In genomic region chr12:47306733-47307679, GRCh38 we compare ENCODE assay signal across 7 cellular contexts.
A peak's percentile ranks its signal among the peaks of the same experiment; 100 is the strongest.
DNase-seq lines count a peak whose midpoint lies in the region; ATAC-seq and TF ChIP-seq lines count a peak whose summit lies in the region.
"Not testable (repeated sequence)": the region's sequence is repeated elsewhere in the genome, so short reads cannot be mapped to it uniquely, and the experiment has no call there.

No MANE protein-coding gene starts in this region.

- H3K9me3 ChIP-seq in Panc1 (ENCODE audit: control insufficient read depth, insufficient read depth, low read depth, low read length): not testable (repeated sequence)

- not testable (repeated sequence) for H3K23ac ChIP-seq in mesendoderm (ENCODE audit: low read length)

- intact Hi-C loops in Panc1 (cut with micrococcal nuclease; ENCODE audit: unreplicated experiment): loop anchor here (2.0 to 5.0 kb wide), 2 partner anchors 225 to 270 kb away; no protein-coding TSS in a partner anchor
- intact Hi-C loops in activated CD8-positive, alpha-beta T cell treated with anti-CD3 and anti-CD28 coated beads for 36 hours (cut with micrococcal nuclease): loop anchor here (5.0 kb wide), 5 partner anchors 35 to 275 kb away; no protein-coding TSS in a partner anchor

- H3K27ac ChIP-seq in Panc1 (ENCODE audit: low read length): peak overlapping the region; percentile 31; the same call in 1 of the 2 replicates
- H3K27ac ChIP-seq in mesendoderm (ENCODE audit: low read depth, low read length): not testable (repeated sequence)

- CTCF ChIA-PET in Panc1 (lab: Charles Lee): interaction anchor here (0.5 to 1.0 kb wide), 3 partner anchors 223 to 309 kb away, joined by 4 to 5 read pairs (median 4); no protein-coding TSS in a partner anchor
- CTCF ChIA-PET in activated CD8-positive, alpha-beta T cell treated with anti-CD3 and anti-CD28 coated beads for 36 hours (lab: Charles Lee): interaction anchor here (0.8 to 2.6 kb wide), 24 partner anchors 10 to 285 kb away, joined by 3 to 18 read pairs (median 4); partner anchors contain the start of genes AMIGO2 and PCED1B

- not testable (repeated sequence) for H2BK120ac ChIP-seq in mesendoderm (ENCODE audit: low read depth, low read length)

- not testable (repeated sequence) for H3K27me3 Mint-ChIP-seq in activated CD8-positive, alpha-beta T cell treated with anti-CD3 and anti-CD28 coated beads for 36 hours; activated naive CD8-positive, alpha-beta T cell

- peaks cover 74% of the 10 kb centered on the region for H3K4me1 Mint-ChIP-seq in activated CD8-positive, alpha-beta T cell treated with anti-CD3 and anti-CD28 coated beads for 36 hours (ENCODE audit: low read depth)
- peaks cover 70% of the 10 kb centered on the region for H3K4me1 Mint-ChIP-seq in activated naive CD8-positive, alpha-beta T cell (ENCODE audit: low read depth)

- not testable (repeated sequence) for H3K4me3 ChIP-seq in Panc1 (ENCODE audit: low read depth in 2 of 2, low read length in 2 of 2); mesendoderm (ENCODE audit: low read length)

- H3K27ac Mint-ChIP-seq in activated CD8-positive, alpha-beta T cell treated with anti-CD3 and anti-CD28 coated beads for 36 hours: peak overlapping the region; percentile 95
- H3K27ac Mint-ChIP-seq in activated naive CD8-positive, alpha-beta T cell: peak overlapping the region; percentile 96

- not testable (repeated sequence) for TF ChIP-seq CTCF in Panc1 (IDR thresholded peaks at IDR 0.05); activated CD8-positive, alpha-beta T cell treated with anti-CD3 and anti-CD28 coated beads for 36 hours (IDR thresholded peaks at IDR 0.05)

- peak overlapping the region; percentile 53 for H2AK5ac ChIP-seq in mesendoderm (ENCODE audit: low read length)

- not testable (repeated sequence) for H3K4me1 ChIP-seq in Panc1 (ENCODE audit: control insufficient read depth, insufficient read depth, low read length); mesendoderm (ENCODE audit: control insufficient read depth, low read depth, low read length)

- peaks cover 71% of the 10 kb centered on the region for H3K36me3 Mint-ChIP-seq in activated CD8-positive, alpha-beta T cell treated with anti-CD3 and anti-CD28 coated beads for 36 hours (ENCODE audit: low read depth)
- peaks cover 32% of the 10 kb centered on the region for H3K36me3 Mint-ChIP-seq in activated naive CD8-positive, alpha-beta T cell

- not testable (repeated sequence) for DNase-seq in Panc1 (ENCODE audit: low read depth, low spot score); mesendoderm
- DNase-seq in activated CD8-positive, alpha-beta T cell treated with anti-CD3 and anti-CD28 coated beads for 36 hours: peak; percentile 84
- DNase-seq in stimulated activated CD4-positive, alpha-beta T cell treated with anti-CD3 and anti-CD28 coated beads, Interleukin-4, amount 100 ng/mL, for 4 hours: peak; percentile 59 to 84

- H3K4me3 Mint-ChIP-seq in activated CD8-positive, alpha-beta T cell treated with anti-CD3 and anti-CD28 coated beads for 36 hours: peak overlapping the region; percentile 75
- H3K4me3 Mint-ChIP-seq in activated naive CD8-positive, alpha-beta T cell: peak overlapping the region; percentile 94

- H3K36me3 ChIP-seq in Panc1 (ENCODE audit: control insufficient read depth, insufficient read depth, low read length); mesendoderm (ENCODE audit: control insufficient read depth, insufficient read depth, low read length): not testable (repeated sequence)

- in situ Hi-C loops in Panc1 (cut with HindIII; ENCODE audit: low pct_unique_long_range_greater_than_20kb, low sequenced_read_pairs): not testable (repeated sequence)

- H3K56ac ChIP-seq in mesendoderm (ENCODE audit: low read length): peak overlapping the region; percentile 71

- not testable (repeated sequence) for BruUV-seq in Panc1 (replicated peaks; lab: Mats Ljungman, UMichigan)

- peak overlapping the region; percentile 68 for H2BK5ac ChIP-seq in mesendoderm (ENCODE audit: low read length)

- no CpG with 5 or more reads among the region's 25 CpGs for WGBS in mesendoderm (ENCODE audit: extremely low coverage, insufficient coverage, low lambda C conversion rate)

- H2BK15ac ChIP-seq in mesendoderm (replicated peaks; ENCODE audit: low read depth): not testable (repeated sequence)

- H3K27me3 ChIP-seq in Panc1 (ENCODE audit: control insufficient read depth, insufficient read depth, low read length); mesendoderm (ENCODE audit: insufficient read depth, low read length, poor library complexity): not testable (repeated sequence)

- not testable (repeated sequence) for H4K5ac ChIP-seq in mesendoderm (ENCODE audit: low read length)

- H3K79me1 ChIP-seq in mesendoderm (ENCODE audit: low read length): not testable (repeated sequence)

- H4K8ac ChIP-seq in mesendoderm (ENCODE audit: low read depth, low read length): not testable (repeated sequence)

- peak overlapping the region; percentile 75 for H3K18ac ChIP-seq in mesendoderm (ENCODE audit: low read length)

- peaks cover 38% of the 10 kb centered on the region for H3K9me3 Mint-ChIP-seq in activated CD8-positive, alpha-beta T cell treated with anti-CD3 and anti-CD28 coated beads for 36 hours
- H3K9me3 Mint-ChIP-seq in activated naive CD8-positive, alpha-beta T cell (ENCODE audit: low read depth): peaks cover 16% of the 10 kb centered on the region

- POLR2A ChIA-PET in Panc1 (lab: Charles Lee): not testable (repeated sequence)
- POLR2A ChIA-PET in activated CD8-positive, alpha-beta T cell treated with anti-CD3 and anti-CD28 coated beads for 36 hours (lab: Charles Lee): interaction anchor here (0.6 to 2.0 kb wide), 22 partner anchors 9 to 100 kb away, joined by 3 to 10 read pairs (median 3); no protein-coding TSS in a partner anchor

- ATAC-seq in GM19035 (IDR thresholded peaks at IDR 0.05; ENCODE audit: unreplicated experiment): peak; percentile 24
- ATAC-seq in HG02938 (IDR thresholded peaks at IDR 0.05; ENCODE audit: unreplicated experiment): peak; percentile 21
- not testable (repeated sequence) for ATAC-seq in Panc1
- ATAC-seq in activated CD8-positive, alpha-beta T cell treated with anti-CD3 and anti-CD28 coated beads for 36 hours: peak; percentile 54

- peak overlapping the region; percentile 31 for H3K9ac ChIP-seq in mesendoderm (ENCODE audit: low read length)

- not testable (repeated sequence) for H3K79me2 ChIP-seq in mesendoderm (ENCODE audit: control insufficient read depth, insufficient read depth, low read length)

- H3K4ac ChIP-seq in mesendoderm (ENCODE audit: low read depth, low read length): peak overlapping the region; percentile 42

- H3K4me2 ChIP-seq in mesendoderm (ENCODE audit: low read length): not testable (repeated sequence)
